29 cellular contexts compared by ENCODE assay signal in the genomic region with DNA sequence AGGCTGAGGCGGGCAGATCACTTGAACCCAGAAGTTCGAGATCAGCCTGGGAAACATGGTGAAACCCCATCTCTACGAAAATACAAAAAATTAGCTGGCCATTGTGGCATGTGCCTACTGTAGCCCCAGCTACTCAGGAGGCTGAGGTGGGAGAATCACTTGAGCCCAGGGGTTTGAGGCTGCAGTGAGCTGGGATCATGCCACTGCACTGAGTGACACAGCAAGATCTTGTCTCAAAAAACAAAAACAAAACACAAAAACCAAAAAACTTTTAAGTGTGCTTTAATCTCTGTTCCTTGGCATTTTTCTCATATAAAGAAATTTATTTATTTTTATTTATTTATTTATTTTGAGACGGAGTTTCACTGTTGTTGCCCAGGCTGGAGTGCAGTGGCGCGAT.
DNase-seq lines count a peak whose midpoint lies in the region; ATAC-seq, FAIRE-seq and TF ChIP-seq lines count a peak whose summit lies in the region.
"Had no signal": no experiment of that assay in that cellular context is flagged by ENCODE, and none has a peak within 500 bp of the region (broad histone marks: within the 10 kb centered on the region; RNA-seq: fewer than 3 reads in every experiment).

No MANE protein-coding gene starts in this region.

- no peak for TF ChIP-seq CTCF in K562 (IDR thresholded peaks at IDR 0.05 in 2 of 3, conservative IDR thresholded peaks at IDR 0.05 in 1 of 3; ENCODE audit: insufficient read depth in 2 of 3, low read depth in 1 of 3, low read length in 3 of 3)

- CTCF ChIA-PET in K562 (lab: Yijun Ruan, JAX; ENCODE audit: low intra/inter-chr PET ratio) = no interaction called here

- H3K27me3 ChIP-seq in K562 (ENCODE audit: control insufficient read depth in 2 of 2, insufficient read depth in 2 of 2, low read length in 2 of 2) = peaks cover 11% of the 10 kb centered on the region in 2 experiments; a peak in 3 of 5 replicates
- H3K27me3 ChIP-seq: BE2C; BLaER1; BLaER1 treated with 17β-estradiol and CSF1 and Interleukin-3, amounts not matched to agents 10 nM and 100 nM had no signal

- 7% methylated on average over 6 of the region's 6 CpGs for WGBS in K562 (ENCODE audit: insufficient coverage, low coverage, missing lambda C conversion rate)

- in situ Hi-C loops in K562 (cut with MboI) = no loop called here

- no peak overlapping the region for H3K9ac ChIP-seq in K562 (ENCODE audit: insufficient read depth in 1 of 2, low read depth in 2 of 2, low read length in 2 of 2)
- H3K9ac ChIP-seq: BLaER1; BLaER1 treated with 17β-estradiol and CSF1 and Interleukin-3, amounts not matched to agents 10 nM and 100 nM had no signal

- no peak overlapping the region for H2AFZ ChIP-seq in K562 (ENCODE audit: low read depth, low read length)

- H3K9me1 ChIP-seq in K562 (ENCODE audit: control insufficient read depth, insufficient read depth, low read length) = no peaks in the 10 kb centered on the region

- H3K4me1 ChIP-seq in K562 (replicated peaks in 1 of 2; ENCODE audit: control insufficient read depth in 2 of 2, insufficient read depth in 2 of 2, low read length in 2 of 2) = no peaks in the 10 kb centered on the region
- H3K4me1 ChIP-seq: A549, BE2C had no signal

- peak; percentile 51; the same call in 1 of the 3 replicates for ATAC-seq in K562
- ATAC-seq: A549; CD8-positive, alpha-beta T cell had no signal

- no peak for TF ChIP-seq POLR2A in K562 (conservative IDR thresholded peaks at IDR 0.05)

- POLR2A ChIA-PET in K562 (lab: Yijun Ruan, JAX) = interaction anchor here (0.6 to 1.1 kb wide), 2 partner anchors 28 to 531 kb away, joined by 3 to 4 read pairs; no protein-coding TSS in a partner anchor

- TF ChIP-seq EP300 in K562 (IDR thresholded peaks at IDR 0.05; ENCODE audit: low read length) = no peak

- H3K27ac ChIP-seq in K562 (ENCODE audit: extremely low read depth, low read depth, low read length) (no peak overlapping the region), substantia nigra (ENCODE audit: low read depth, low read length, poor library complexity, severe bottlenecking) (no peak overlapping the region)
- H3K27ac ChIP-seq: 22Rv1; A549; BLaER1; BLaER1 treated with 17β-estradiol and CSF1 and Interleukin-3, amounts not matched to agents 10 nM and 100 nM; C4-2B had no signal

- DNase-seq in K562 (ENCODE audit: extremely low read depth in 1 of 4, low spot score in 3 of 4) (no peak), substantia nigra (lab: John Stamatoyannopoulos, UW) (no peak)
- DNase-seq: 8988T; ACHN; AML-193; BE2C; C1 segment of cervical spinal cord; Caco-2; Calu3; CD4-positive, alpha-beta memory T cell; CD4-positive, alpha-beta T cell; CD4-positive, CD25-positive, alpha-beta regulatory T cell; CD8-positive, alpha-beta memory T cell; CD8-positive, alpha-beta T cell; COR-L47; DMS 273 treated with DMSO at 0.1 percent for 48 hours; DMS153; DMS53; DMS79; DMS79 treated with DMSO at 0.1 percent for 48 hours; DND-41; EL had no signal

- intact Hi-C loops in K562 (cut with micrococcal nuclease) = no loop called here

- H4K20me1 ChIP-seq in K562 (replicated peaks; ENCODE audit: control insufficient read depth, insufficient read depth, low read length) = no peaks in the 10 kb centered on the region
- H4K20me1 ChIP-seq: BLaER1; BLaER1 treated with 17β-estradiol and CSF1 and Interleukin-3, amounts not matched to agents 10 nM and 100 nM had no signal

- FAIRE-seq in K562 (lab: Jason Lieb, UNC) = peak; percentile 44
- FAIRE-seq: A204.1, A549, D721Med had no signal

- no peaks in the 10 kb centered on the region for H3K36me3 ChIP-seq in K562 (ENCODE audit: control insufficient read depth, insufficient read depth, low read length)
- H3K36me3 ChIP-seq: BE2C; BLaER1; BLaER1 treated with 17β-estradiol and CSF1 and Interleukin-3, amounts not matched to agents 10 nM and 100 nM had no signal

- no peak overlapping the region for H3K4me3 ChIP-seq in K562
- H3K4me3 ChIP-seq: A549; BLaER1; BLaER1 treated with 17β-estradiol and CSF1 and Interleukin-3, amounts not matched to agents 10 nM and 100 nM had no signal

- H3K79me2 ChIP-seq in K562 (ENCODE audit: control insufficient read depth, insufficient read depth, low read length) = no peaks in the 10 kb centered on the region

- no peak overlapping the region for H3K4me2 ChIP-seq in K562 (ENCODE audit: insufficient read depth, low read length)
- H3K4me2 ChIP-seq: A549; BLaER1; BLaER1 treated with 17β-estradiol and CSF1 and Interleukin-3, amounts not matched to agents 10 nM and 100 nM had no signal

- no peak for TF ChIP-seq RAD21 in K562 (CRISPR knock-in tag; conservative IDR thresholded peaks at IDR 0.05 in 1 of 2, IDR thresholded peaks at IDR 0.05 in 1 of 2)

- no peaks in the 10 kb centered on the region for H3K9me3 ChIP-seq in K562 (replicated peaks; ENCODE audit: control insufficient read depth, insufficient read depth, low read depth, low read length)
- H3K9me3 ChIP-seq: A549, BE2C had no signal

- BruUV-seq in K562 (replicated peaks; lab: Mats Ljungman, UMichigan) = no TSS peak

TF ChIP-seq in K562, 482 proteins besides CTCF, POLR2A, EP300 and RAD21:
- no peak for TF ChIP-seq MAZ (CRISPR knock-in tag; conservative IDR thresholded peaks at IDR 0.05 in 1 of 2, IDR thresholded peaks at IDR 0.05 in 1 of 2)
- TF ChIP-seq NFE2 (IDR thresholded peaks at IDR 0.05; ENCODE audit: low read depth) = peak; percentile 72
- TF ChIP-seq SRSF7 (optimal IDR thresholded peaks at IDR 0.05; ENCODE audit: low read depth, low read length) = no peak
- TF ChIP-seq, protein P1, sequence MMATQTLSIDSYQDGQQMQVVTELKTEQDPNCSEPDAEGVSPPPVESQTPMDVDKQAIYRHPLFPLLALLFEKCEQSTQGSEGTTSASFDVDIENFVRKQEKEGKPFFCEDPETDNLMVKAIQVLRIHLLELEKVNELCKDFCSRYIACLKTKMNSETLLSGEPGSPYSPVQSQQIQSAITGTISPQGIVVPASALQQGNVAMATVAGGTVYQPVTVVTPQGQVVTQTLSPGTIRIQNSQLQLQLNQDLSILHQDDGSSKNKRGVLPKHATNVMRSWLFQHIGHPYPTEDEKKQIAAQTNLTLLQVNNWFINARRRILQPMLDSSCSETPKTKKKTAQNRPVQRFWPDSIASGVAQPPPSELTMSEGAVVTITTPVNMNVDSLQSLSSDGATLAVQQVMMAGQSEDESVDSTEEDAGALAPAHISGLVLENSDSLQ (IDR thresholded peaks at IDR 0.05) = 0 out of 2 replicates have a peak, but pooled peaks have one; percentile 7
- TF ChIP-seq C11orf30 (IDR thresholded peaks at IDR 0.05; ENCODE audit: low read depth) = peak; percentile 17; the same call in 1 of the 2 replicates
- peak; percentile 51 for TF ChIP-seq MAFG (tag; conservative IDR thresholded peaks at IDR 0.05)
- peak; percentile 16; the same call in 1 of the 2 replicates for TF ChIP-seq NFE2L1 (tag; IDR thresholded peaks at IDR 0.05; ENCODE audit: borderline replicate concordance, low read depth)
